In genomic region chr5:106306313-106307028, GRCh38 we compare ENCODE assay signal across 22 cellular contexts.
DNase-seq lines count a peak whose midpoint lies in the region; ATAC-seq and TF ChIP-seq lines count a peak whose summit lies in the region.
"Had no signal": no experiment of that assay in that cellular context is flagged by ENCODE, and none has a peak within 500 bp of the region (broad histone marks: within the 10 kb centered on the region; RNA-seq: fewer than 3 reads in every experiment).

No MANE protein-coding gene starts in this region.

- H4K20me1 ChIP-seq in GM23338 (replicated peaks; ENCODE audit: insufficient read depth) = no peaks in the 10 kb centered on the region

- H2BK5ac ChIP-seq in mesendoderm (ENCODE audit: low read length) = no peak overlapping the region

- H3K9me3 ChIP-seq in HUES64 (ENCODE audit: insufficient read depth, low read depth, low read length) (no peaks in the 10 kb centered on the region), endodermal cell (ENCODE audit: control insufficient read depth, low read length) (no peaks in the 10 kb centered on the region), spleen (no peaks in the 10 kb centered on the region)
- H3K9me3 ChIP-seq: BE2C had no signal

- intact Hi-C loops in spleen (cut with DNase I; ENCODE audit: low total_unique reads) = no loop called here

- H3K36me3 ChIP-seq in GM23338 (ENCODE audit: insufficient read depth) = no peaks in the 10 kb centered on the region
- no peaks in the 10 kb centered on the region for H3K36me3 ChIP-seq in HUES64 (ENCODE audit: insufficient read depth, low read length)
- no peaks in the 10 kb centered on the region for H3K36me3 ChIP-seq in endodermal cell (ENCODE audit: control insufficient read depth, insufficient read depth, low read length)
- H3K36me3 ChIP-seq in mesendoderm (ENCODE audit: control insufficient read depth, insufficient read depth, low read length) = no peaks in the 10 kb centered on the region
- H3K36me3 ChIP-seq in spleen = no peaks in the 10 kb centered on the region
- H3K36me3 ChIP-seq: BE2C had no signal

- no peaks in the 10 kb centered on the region for H3K9me2 ChIP-seq in GM23338 (ENCODE audit: insufficient read depth)

- H3K79me2 ChIP-seq in GM23338 (replicated peaks; ENCODE audit: insufficient read depth) (no peaks in the 10 kb centered on the region), mesendoderm (ENCODE audit: control insufficient read depth, insufficient read depth, low read length) (no peaks in the 10 kb centered on the region)

- peak; percentile 52 for DNase-seq in GM23338 (ENCODE audit: low spot score)
- DNase-seq in endodermal cell = no peak
- DNase-seq in mesendoderm = peak; percentile 21
- DNase-seq in spleen = no peak
- DNase-seq: 8988T; BE2C; C1 segment of cervical spinal cord; CD4-positive, CD25-positive, alpha-beta regulatory T cell; CD8-positive, alpha-beta memory T cell; COR-L47; DMS 273 treated with DMSO at 0.1 percent for 48 hours; DMS53; DND-41; EL; HFFc6 had no signal

- no peak overlapping the region for H3K23ac ChIP-seq in mesendoderm (ENCODE audit: low read length)

- ATAC-seq in GM23338 (no peak), HG03045 (IDR thresholded peaks at IDR 0.05; ENCODE audit: unreplicated experiment) (no peak), HG02759 (IDR thresholded peaks at IDR 0.05; ENCODE audit: unreplicated experiment) (no peak), HG02642 (IDR thresholded peaks at IDR 0.05; ENCODE audit: poor library complexity, unreplicated experiment) (no peak)
- ATAC-seq: GM12878, HCT116 had no signal

- H3K27me3 ChIP-seq in GM23338 (ENCODE audit: insufficient read depth) = no peaks in the 10 kb centered on the region
- H3K27me3 ChIP-seq in HUES64 (ENCODE audit: insufficient read depth, low read length) = no peaks in the 10 kb centered on the region
- no peaks in the 10 kb centered on the region for H3K27me3 ChIP-seq in endodermal cell (ENCODE audit: control insufficient read depth, insufficient read depth, low read length, poor library complexity, severe bottlenecking)
- H3K27me3 ChIP-seq in mesendoderm (ENCODE audit: insufficient read depth, low read length, poor library complexity) = no peaks in the 10 kb centered on the region
- no peaks in the 10 kb centered on the region for H3K27me3 ChIP-seq in spleen (replicated peaks in 1 of 7)
- H3K27me3 ChIP-seq: BE2C had no signal

- no peak overlapping the region for H2AFZ ChIP-seq in GM23338

- TF ChIP-seq CTCF in GM23338 (conservative IDR thresholded peaks at IDR 0.05; ENCODE audit: low read depth in 2 of 2) (no peak), endodermal cell (conservative IDR thresholded peaks at IDR 0.05) (no peak), spleen (IDR thresholded peaks at IDR 0.05 in 8 of 11, conservative IDR thresholded peaks at IDR 0.05 in 3 of 11) (no peak)

- H3K27ac Mint-ChIP-seq in GM23338 (peak overlapping the region; percentile 95), endodermal cell (peak overlapping the region; percentile 2)
- H3K27ac Mint-ChIP-seq: CD4-positive, CD25-positive, alpha-beta regulatory T cell; CD8-positive, alpha-beta memory T cell; HFFc6 had no signal

- H3K9ac ChIP-seq in HUES64 (ENCODE audit: low read depth, low read length) (peak overlapping the region; percentile 24; the same call in 1 of the 2 replicates), endodermal cell (ENCODE audit: extremely low read depth, low read length, poor library complexity, severe bottlenecking) (no peak overlapping the region), mesendoderm (ENCODE audit: low read length) (no peak overlapping the region)
- H3K9ac ChIP-seq: KMS-11 had no signal

- WGBS in HUES64 = 75% methylated on average over 4 of the region's 4 CpGs
- 66 to 72% methylated on average over 4 of the region's 4 CpGs for WGBS in endodermal cell (ENCODE audit: insufficient coverage in 1 of 2, insufficient read length in 1 of 2), 2 experiments
- WGBS in mesendoderm (ENCODE audit: extremely low coverage, insufficient coverage, low lambda C conversion rate) = no CpG with 5 or more reads among the region's 4 CpGs
- 62 to 81% (median 70%) methylated on average over 4 of the region's 4 CpGs for WGBS in spleen, 5 donors

- peak overlapping the region; percentile 86 for H3K27ac ChIP-seq in GM23338 (ENCODE audit: low read depth)
- H3K27ac ChIP-seq in HUES64 (ENCODE audit: low read depth, low read length) = peak overlapping the region; percentile 87
- no peak overlapping the region for H3K27ac ChIP-seq in endodermal cell (ENCODE audit: low read depth, low read length)
- no peak overlapping the region for H3K27ac ChIP-seq in mesendoderm (ENCODE audit: low read depth, low read length)
- no peak overlapping the region for H3K27ac ChIP-seq in spleen
- H3K27ac ChIP-seq: KMS-11 had no signal

- no peak overlapping the region for H4K8ac ChIP-seq in mesendoderm (ENCODE audit: low read depth, low read length)

- H3K4me1 Mint-ChIP-seq in GM23338 (peaks cover 29% of the 10 kb centered on the region; the same call in 2 of the 3 replicates), endodermal cell (peaks cover 3% of the 10 kb centered on the region)
- H3K4me1 Mint-ChIP-seq: CD4-positive, CD25-positive, alpha-beta regulatory T cell; CD8-positive, alpha-beta memory T cell had no signal

- TF ChIP-seq POLR2A in spleen (IDR thresholded peaks at IDR 0.05) = no peak

- peak overlapping the region; percentile 2; the same call in 1 of the 2 replicates for H3K4me2 ChIP-seq in GM23338
- H3K4me2 ChIP-seq in mesendoderm (ENCODE audit: low read length) = no peak overlapping the region
- H3K4me2 ChIP-seq: KMS-11 had no signal

- H2BK15ac ChIP-seq in mesendoderm (replicated peaks; ENCODE audit: low read depth) = no peak overlapping the region

- no peaks in the 10 kb centered on the region for H3F3A ChIP-seq in GM23338 (replicated peaks; ENCODE audit: low read depth)

- H3K36me3 Mint-ChIP-seq in GM23338 (ENCODE audit: low read depth) = no peaks in the 10 kb centered on the region
- H3K36me3 Mint-ChIP-seq in endodermal cell (ENCODE audit: low read depth) = no peaks in the 10 kb centered on the region
- H3K36me3 Mint-ChIP-seq: CD4-positive, CD25-positive, alpha-beta regulatory T cell; CD8-positive, alpha-beta memory T cell had no signal

- H3K9me3 Mint-ChIP-seq in GM23338 (no peaks in the 10 kb centered on the region), endodermal cell (no peaks in the 10 kb centered on the region)

- H3K27me3 Mint-ChIP-seq in GM23338 (ENCODE audit: insufficient read depth, low read depth, poor library complexity) (peaks cover 3% of the 10 kb centered on the region), endodermal cell (ENCODE audit: insufficient read depth) (no peaks in the 10 kb centered on the region)
- H3K27me3 Mint-ChIP-seq: CD4-positive, CD25-positive, alpha-beta regulatory T cell; CD8-positive, alpha-beta memory T cell had no signal

- H2BK120ac ChIP-seq in mesendoderm (ENCODE audit: low read depth, low read length) = no peak overlapping the region

- H3K4me1 ChIP-seq in GM23338 (ENCODE audit: insufficient read depth) = peaks cover 23% of the 10 kb centered on the region
- peaks cover 26% of the 10 kb centered on the region for H3K4me1 ChIP-seq in HUES64 (ENCODE audit: insufficient read depth, low read length)
- no peaks in the 10 kb centered on the region for H3K4me1 ChIP-seq in endodermal cell (ENCODE audit: control insufficient read depth, insufficient read depth, low read length)
- H3K4me1 ChIP-seq in mesendoderm (ENCODE audit: control insufficient read depth, low read depth, low read length) = no peaks in the 10 kb centered on the region
- peaks cover 0 to 5% (median 0%) of the 10 kb centered on the region in 6 donors for H3K4me1 ChIP-seq in spleen
- H3K4me1 ChIP-seq: BE2C had no signal

- H3K4me3 ChIP-seq in GM23338 (peak overlapping the region; percentile 7; the same call in 1 of the 2 replicates), HUES64 (ENCODE audit: low read length) (no peak overlapping the region), endodermal cell (ENCODE audit: low read length) (no peak overlapping the region), mesendoderm (ENCODE audit: low read length) (no peak overlapping the region), spleen (no peak overlapping the region)
- H3K4me3 ChIP-seq: GM12878 had no signal

- H3K18ac ChIP-seq in mesendoderm (ENCODE audit: low read length) = no peak overlapping the region

- no peak overlapping the region for H4K5ac ChIP-seq in mesendoderm (ENCODE audit: low read length)

- no peaks in the 10 kb centered on the region for H3K79me1 ChIP-seq in mesendoderm (ENCODE audit: low read length)

- H3K4me3 Mint-ChIP-seq in GM23338 (no peak overlapping the region), endodermal cell (no peak overlapping the region)
- H3K4me3 Mint-ChIP-seq: CD4-positive, CD25-positive, alpha-beta regulatory T cell; CD8-positive, alpha-beta memory T cell; HFFc6 had no signal

- H3K4ac ChIP-seq in mesendoderm (ENCODE audit: low read depth, low read length) = no peak overlapping the region

- no peak overlapping the region for H2AK5ac ChIP-seq in mesendoderm (ENCODE audit: low read length)

- H3K56ac ChIP-seq in mesendoderm (ENCODE audit: low read length) = no peak overlapping the region

Comparison
In these comparisons a context has a peak if more than half of its experiments do, and no peak if none do; other contexts are left out.
1. DNase-seq: peak in GM23338 (single experiment) and mesendoderm (single experiment); none in endodermal cell (single experiment) and spleen (single experiment).
2. H3K27ac ChIP-seq: peak in GM23338 (single experiment) and HUES64 (single experiment); none in endodermal cell (single experiment), mesendoderm (single experiment) and spleen (0 of 8).